ENCODE assay signal across 2 cellular contexts in genomic region chr3:120928991-120929390, GRCh38.
TF ChIP-seq lines count a peak whose summit lies in the region.

No MANE protein-coding gene starts in this region.

TF ChIP-seq in SK-N-SH, 30 proteins besides CTCF, POLR2A, EP300 and RAD21 (continued from another document):
- no peak for TF ChIP-seq USF2 (IDR thresholded peaks at IDR 0.05; ENCODE audit: borderline replicate concordance, low read depth, low read length)
- TF ChIP-seq TCF12 (IDR thresholded peaks at IDR 0.05): no peak
- no peak for TF ChIP-seq FOSL2 (IDR thresholded peaks at IDR 0.05; ENCODE audit: borderline replicate concordance, low read depth)
- no peak for TF ChIP-seq POLR2AphosphoS5 (IDR thresholded peaks at IDR 0.05; ENCODE audit: low read depth, low read length)
- TF ChIP-seq TEAD4 (IDR thresholded peaks at IDR 0.05; ENCODE audit: borderline replicate concordance, insufficient read depth): no peak
- TF ChIP-seq NRF1 (IDR thresholded peaks at IDR 0.05; ENCODE audit: low read depth, low read length): no peak
- no peak for TF ChIP-seq GATA2 (CRISPR knock-in tag; IDR thresholded peaks at IDR 0.05)
- no peak for TF ChIP-seq MAX (IDR thresholded peaks at IDR 0.05; ENCODE audit: low read depth)
- TF ChIP-seq, protein P1, sequence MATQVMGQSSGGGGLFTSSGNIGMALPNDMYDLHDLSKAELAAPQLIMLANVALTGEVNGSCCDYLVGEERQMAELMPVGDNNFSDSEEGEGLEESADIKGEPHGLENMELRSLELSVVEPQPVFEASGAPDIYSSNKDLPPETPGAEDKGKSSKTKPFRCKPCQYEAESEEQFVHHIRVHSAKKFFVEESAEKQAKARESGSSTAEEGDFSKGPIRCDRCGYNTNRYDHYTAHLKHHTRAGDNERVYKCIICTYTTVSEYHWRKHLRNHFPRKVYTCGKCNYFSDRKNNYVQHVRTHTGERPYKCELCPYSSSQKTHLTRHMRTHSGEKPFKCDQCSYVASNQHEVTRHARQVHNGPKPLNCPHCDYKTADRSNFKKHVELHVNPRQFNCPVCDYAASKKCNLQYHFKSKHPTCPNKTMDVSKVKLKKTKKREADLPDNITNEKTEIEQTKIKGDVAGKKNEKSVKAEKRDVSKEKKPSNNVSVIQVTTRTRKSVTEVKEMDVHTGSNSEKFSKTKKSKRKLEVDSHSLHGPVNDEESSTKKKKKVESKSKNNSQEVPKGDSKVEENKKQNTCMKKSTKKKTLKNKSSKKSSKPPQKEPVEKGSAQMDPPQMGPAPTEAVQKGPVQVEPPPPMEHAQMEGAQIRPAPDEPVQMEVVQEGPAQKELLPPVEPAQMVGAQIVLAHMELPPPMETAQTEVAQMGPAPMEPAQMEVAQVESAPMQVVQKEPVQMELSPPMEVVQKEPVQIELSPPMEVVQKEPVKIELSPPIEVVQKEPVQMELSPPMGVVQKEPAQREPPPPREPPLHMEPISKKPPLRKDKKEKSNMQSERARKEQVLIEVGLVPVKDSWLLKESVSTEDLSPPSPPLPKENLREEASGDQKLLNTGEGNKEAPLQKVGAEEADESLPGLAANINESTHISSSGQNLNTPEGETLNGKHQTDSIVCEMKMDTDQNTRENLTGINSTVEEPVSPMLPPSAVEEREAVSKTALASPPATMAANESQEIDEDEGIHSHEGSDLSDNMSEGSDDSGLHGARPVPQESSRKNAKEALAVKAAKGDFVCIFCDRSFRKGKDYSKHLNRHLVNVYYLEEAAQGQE (IDR thresholded peaks at IDR 0.05; ENCODE audit: low read depth, low read length): no peak
- TF ChIP-seq MEF2A (IDR thresholded peaks at IDR 0.05; ENCODE audit: borderline replicate concordance, low read depth): no peak
- TF ChIP-seq JUND (IDR thresholded peaks at IDR 0.05): no peak
- TF ChIP-seq, protein P2, sequence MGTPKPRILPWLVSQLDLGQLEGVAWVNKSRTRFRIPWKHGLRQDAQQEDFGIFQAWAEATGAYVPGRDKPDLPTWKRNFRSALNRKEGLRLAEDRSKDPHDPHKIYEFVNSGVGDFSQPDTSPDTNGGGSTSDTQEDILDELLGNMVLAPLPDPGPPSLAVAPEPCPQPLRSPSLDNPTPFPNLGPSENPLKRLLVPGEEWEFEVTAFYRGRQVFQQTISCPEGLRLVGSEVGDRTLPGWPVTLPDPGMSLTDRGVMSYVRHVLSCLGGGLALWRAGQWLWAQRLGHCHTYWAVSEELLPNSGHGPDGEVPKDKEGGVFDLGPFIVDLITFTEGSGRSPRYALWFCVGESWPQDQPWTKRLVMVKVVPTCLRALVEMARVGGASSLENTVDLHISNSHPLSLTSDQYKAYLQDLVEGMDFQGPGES (IDR thresholded peaks at IDR 0.05; ENCODE audit: low read depth, low read length): no peak

TF ChIP-seq in SK-N-SH treated with all-trans-retinoic acid at 6 μM for 48 hours, 23 proteins besides CTCF, POLR2A, EP300 and RAD21:
- TF ChIP-seq POU6F1 (CRISPR knock-in tag; IDR thresholded peaks at IDR 0.05; ENCODE audit: borderline replicate concordance, low read depth): no peak
- TF ChIP-seq ISL1 (CRISPR knock-in tag; IDR thresholded peaks at IDR 0.05): no peak
- no peak for TF ChIP-seq OSR1 (CRISPR knock-in tag; IDR thresholded peaks at IDR 0.05)
TF ChIP-seq in SK-N-SH treated with all-trans-retinoic acid at 6 μM for 48 hours: peak in this region for 0.
